Comparison of ENCODE assay signal across 22 cellular contexts in the genomic region with DNA sequence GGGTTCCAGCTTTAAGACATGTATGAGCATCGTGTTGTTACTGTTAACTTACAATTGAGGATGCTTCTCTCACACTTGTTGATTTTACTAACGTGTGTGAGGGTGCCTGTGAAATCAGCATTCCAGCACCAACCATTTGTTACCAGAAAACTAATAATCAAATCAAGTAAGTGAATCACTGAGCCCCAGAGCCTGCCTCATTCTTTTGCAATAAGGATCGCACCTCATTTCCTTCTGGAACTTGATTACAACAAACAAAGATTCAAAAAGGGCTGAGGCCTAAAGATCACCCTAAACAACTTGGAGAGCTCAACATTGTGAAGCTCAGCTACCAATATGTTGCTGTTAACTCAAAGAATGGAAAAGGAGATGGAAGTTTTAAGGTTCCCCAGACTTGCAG.
"Had no signal": no experiment of that assay in that cellular context is flagged by ENCODE, and none has a peak within 500 bp of the region (broad histone marks: within the 10 kb centered on the region; RNA-seq: fewer than 3 reads in every experiment).

No MANE protein-coding gene starts in this region.

- H3K9me3 Mint-ChIP-seq: activated T-cell treated with anti-CD3 and anti-CD28 coated beads, Interleukin-2, amount 50 U/mL, for 4 hours had no signal

- H3K27ac ChIP-seq: cardiac muscle cell, left lung, prostate gland, right atrium auricular region, spleen had no signal

- DNase-seq: activated CD4-positive, alpha-beta T cell treated with anti-CD3 and anti-CD28 coated beads for 36 hours; activated CD4-positive, alpha-beta T cell treated with anti-CD3 and anti-CD28 coated beads, Interleukin-2, amount 50 U/mL, for 48 hours; activated CD8-positive, alpha-beta memory T cell treated with anti-CD3 and anti-CD28 coated beads, Interleukin-2, amount 50 U/mL, for 48 hours; activated naive CD4-positive, alpha-beta T cell treated with Interleukin-2 at 50 U/mL for 16 hours; activated naive CD8-positive, alpha-beta T cell treated with anti-CD3 and anti-CD28 coated beads for 36 hours; activated T-cell treated with anti-CD3 and anti-CD28 coated beads, Interleukin-2, amount 50 U/mL, for 4 hours; cortex of kidney; erythroblast; foreskin fibroblast; left lung; naive thymus-derived CD8-positive, alpha-beta T cell; spleen; stimulated activated CD4-positive, alpha-beta T cell treated with anti-CD3 and anti-CD28 coated beads, Interleukin-4, amount 100 ng/mL, for 24 hours; stimulated activated naive CD8-positive, alpha-beta T cell treated with anti-CD3 and anti-CD28 coated beads, Interleukin-15, Interleukin-2, amounts not matched to agents 100 U/mL and 50 U/mL, for 24 hours; T-cell had no signal

- H3K27me3 ChIP-seq: cardiac muscle cell, right atrium auricular region, spleen had no signal

- H3K27me3 Mint-ChIP-seq: activated naive CD8-positive, alpha-beta T cell treated with anti-CD3 and anti-CD28 coated beads for 36 hours had no signal

- H3K4me1 ChIP-seq: left lung, prostate gland, right atrium auricular region, spleen had no signal

- H3K36me3 ChIP-seq: cardiac muscle cell, left lung, prostate gland, right atrium auricular region, spleen had no signal

- H3K4me1 Mint-ChIP-seq: activated CD4-positive, alpha-beta T cell treated with anti-CD3 and anti-CD28 coated beads for 36 hours; activated naive CD8-positive, alpha-beta T cell treated with anti-CD3 and anti-CD28 coated beads for 36 hours; naive thymus-derived CD8-positive, alpha-beta T cell; T-cell had no signal

- H3K27ac Mint-ChIP-seq: activated CD4-positive, alpha-beta T cell treated with anti-CD3 and anti-CD28 coated beads for 36 hours; activated naive CD8-positive, alpha-beta T cell treated with anti-CD3 and anti-CD28 coated beads for 36 hours; activated T-helper 2 cell treated with anti-CD3 and anti-CD28 coated beads, Interferon-gamma antibody, Interleukin-2, Interleukin-4, amounts not matched to agents 10 μg/mL and 5 μg/mL and 100 μg/mL, durations not matched to agents 14 hours and 24 hours and 36 hours; naive thymus-derived CD8-positive, alpha-beta T cell; T-cell; WTC11 had no signal

- ATAC-seq: activated CD4-positive, alpha-beta T cell treated with anti-CD3 and anti-CD28 coated beads for 36 hours; activated T-cell treated with anti-CD3 and anti-CD28 coated beads, Interleukin-2, amount 50 U/mL, for 4 hours; left lung; naive thymus-derived CD8-positive, alpha-beta T cell; stimulated activated naive CD8-positive, alpha-beta T cell treated with anti-CD3 and anti-CD28 coated beads, Interleukin-15, Interleukin-2, amounts not matched to agents 100 U/mL and 50 U/mL, for 24 hours; T-cell; WTC11 had no signal

- H3K36me3 Mint-ChIP-seq: activated naive CD8-positive, alpha-beta T cell treated with anti-CD3 and anti-CD28 coated beads for 36 hours; mesothelial cell of epicardium; naive thymus-derived CD8-positive, alpha-beta T cell; T-cell had no signal

- H3K4me3 ChIP-seq: cardiac muscle cell, left lung, lung, prostate gland, right atrium auricular region, spleen had no signal

- H3K9me3 ChIP-seq: left lung, prostate gland, right atrium auricular region had no signal

- H3K4me3 Mint-ChIP-seq: activated CD4-positive, alpha-beta T cell treated with anti-CD3 and anti-CD28 coated beads for 36 hours; activated naive CD8-positive, alpha-beta T cell treated with anti-CD3 and anti-CD28 coated beads for 36 hours; activated T-cell treated with anti-CD3 and anti-CD28 coated beads, Interleukin-2, amount 50 U/mL, for 4 hours; mesothelial cell of epicardium; naive thymus-derived CD8-positive, alpha-beta T cell; T-cell; WTC11 had no signal
